In the genomic region with DNA sequence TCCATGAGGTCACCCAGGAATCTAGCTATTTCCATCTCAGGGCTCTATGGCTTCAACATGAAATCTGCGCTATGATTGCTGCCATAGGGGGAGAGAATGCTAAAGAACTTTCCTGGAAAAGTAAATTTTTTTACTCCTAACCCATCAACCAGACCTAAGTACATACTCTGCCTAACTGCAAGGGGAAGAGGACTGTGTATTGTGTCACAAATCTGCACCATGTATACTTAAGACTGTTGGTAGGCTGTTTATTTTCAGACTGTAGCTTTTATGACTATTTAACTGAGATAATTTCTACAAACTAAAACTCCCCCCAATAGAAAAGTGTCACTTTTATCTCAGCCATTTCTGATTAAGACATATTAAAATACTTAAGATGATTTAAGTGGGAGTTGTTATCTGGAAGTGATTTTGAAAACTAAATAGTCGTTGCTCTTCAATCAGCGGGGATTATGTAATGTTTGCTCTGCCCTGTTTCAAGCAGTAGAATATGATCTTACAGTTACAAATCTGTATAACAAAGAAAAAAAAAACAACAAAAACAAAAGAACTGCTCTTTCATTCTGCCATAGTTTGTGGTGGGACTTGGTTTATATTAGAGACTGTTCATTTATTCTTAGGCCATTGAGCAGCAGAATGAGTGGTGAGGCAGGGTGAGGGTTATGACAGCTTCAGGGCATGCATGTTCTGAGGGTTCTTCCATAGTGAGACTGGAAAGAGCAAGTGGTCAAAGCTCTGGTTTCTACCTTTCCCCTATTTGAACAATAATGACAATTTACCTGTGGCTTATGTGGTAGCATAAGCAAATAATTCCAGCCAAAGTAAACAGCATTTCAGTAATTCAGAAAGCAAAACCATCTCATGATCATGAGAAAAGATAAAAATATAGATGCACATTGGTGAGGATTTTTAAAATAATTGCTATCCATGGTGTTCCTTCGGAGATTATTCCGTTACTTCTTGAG, we compare ENCODE assay signal across 26 cellular contexts.
DNase-seq lines count a peak whose midpoint lies in the region; ATAC-seq and FAIRE-seq lines count a peak whose summit lies in the region.
"Had no signal": no experiment of that assay in that cellular context is flagged by ENCODE, and none has a peak within 500 bp of the region (broad histone marks: within the 10 kb centered on the region; RNA-seq: fewer than 3 reads in every experiment).

No MANE protein-coding gene starts in this region.

- DNase-seq in DMS53 (lab: John Stamatoyannopoulos, UW) (peak; percentile 42), DMS53 treated with DMSO at 0.1 percent for 48 hours (lab: John Stamatoyannopoulos, UW; ENCODE audit: unreplicated experiment) (no peak), HT-29 (ENCODE audit: low spot score) (peak; percentile 1), sciatic nerve (ENCODE audit: low spot score) (no peak), dedifferentiated amniotic fluid mesenchymal stem cell (ENCODE audit: extremely low spot score) (no peak), GM23248 (no peak), DMS153 treated with DMSO at 0.1 percent for 48 hours (lab: John Stamatoyannopoulos, UW; ENCODE audit: unreplicated experiment) (no peak)
- DNase-seq: ACHN; CD4-positive, alpha-beta memory T cell; DMS 273 treated with DMSO at 0.1 percent for 48 hours; MV-4-11; NCI-H1105 treated with DMSO at 0.1 percent for 48 hours; NCI-H1694 treated with DMSO at 0.1 percent for 48 hours; NCI-H2107; NCI-H69; SIG-M5; T-cell had no signal

- 41 to 44% methylated on average over 5 of the region's 5 CpGs for WGBS in GM23248 (ENCODE audit: low coverage in 1 of 2, low lambda C conversion rate in 2 of 2, missing lambda C conversion rate in 2 of 2), 2 experiments

- H2AFZ ChIP-seq in GM23248: no peak overlapping the region
- H2AFZ ChIP-seq: GM23338 had no signal

- H3K36me3 ChIP-seq in GM23248 (ENCODE audit: low read depth): no peaks in the 10 kb centered on the region
- H3K36me3 ChIP-seq: BLaER1 treated with 17β-estradiol and CSF1 and Interleukin-3, amounts not matched to agents 10 nM and 100 nM; HAP-1 had no signal

- H3K9ac ChIP-seq in GM23248: no peak overlapping the region
- H3K9ac ChIP-seq: BLaER1 treated with 17β-estradiol and CSF1 and Interleukin-3, amounts not matched to agents 10 nM and 100 nM had no signal

- H3K79me2 ChIP-seq in GM23248 (ENCODE audit: insufficient read depth): no peaks in the 10 kb centered on the region

- no peaks in the 10 kb centered on the region for H3K9me3 ChIP-seq in GM23248 (ENCODE audit: low read depth)
- H3K9me3 ChIP-seq: BLaER1 treated with 17β-estradiol and CSF1 and Interleukin-3, amounts not matched to agents 10 nM and 100 nM; Caco-2; HAP-1 had no signal

- no peaks in the 10 kb centered on the region for H3K4me1 ChIP-seq in GM23248 (ENCODE audit: insufficient read depth)
- H3K4me1 ChIP-seq: HAP-1 had no signal

- in situ Hi-C loops in GM23248 (cut with MboI): no loop called here

- H3K27me3 ChIP-seq in GM23248 (replicated peaks; ENCODE audit: insufficient read depth): no peaks in the 10 kb centered on the region
- H3K27me3 ChIP-seq: BLaER1 treated with 17β-estradiol and CSF1 and Interleukin-3, amounts not matched to agents 10 nM and 100 nM had no signal

- H4K20me1 ChIP-seq in GM23248 (ENCODE audit: insufficient read depth): no peaks in the 10 kb centered on the region
- H4K20me1 ChIP-seq: BLaER1 treated with 17β-estradiol and CSF1 and Interleukin-3, amounts not matched to agents 10 nM and 100 nM had no signal

- no peak overlapping the region for H3K4me2 ChIP-seq in GM23248 (ENCODE audit: unreplicated experiment)
- H3K4me2 ChIP-seq: BLaER1 treated with 17β-estradiol and CSF1 and Interleukin-3, amounts not matched to agents 10 nM and 100 nM; GM23338 had no signal

- intact Hi-C loops in sciatic nerve (cut with DNase I): no loop called here

- peak; percentile 94 for FAIRE-seq in endometrium (lab: Jason Lieb, UNC)
- FAIRE-seq: G401.6 had no signal

- H3K27ac ChIP-seq in GM23248: no peak overlapping the region
- H3K27ac ChIP-seq: 22Rv1; BLaER1 treated with 17β-estradiol and CSF1 and Interleukin-3, amounts not matched to agents 10 nM and 100 nM had no signal

- H3F3A ChIP-seq in GM23248 (ENCODE audit: insufficient read depth): no peaks in the 10 kb centered on the region

- no peaks in the 10 kb centered on the region for H3K9me2 ChIP-seq in GM23248 (ENCODE audit: insufficient read depth)

- H3K4me3 ChIP-seq in GM23248: no peak overlapping the region
- H3K4me3 ChIP-seq: BLaER1 treated with 17β-estradiol and CSF1 and Interleukin-3, amounts not matched to agents 10 nM and 100 nM; GM23338; HAP-1 had no signal

- peak; percentile 36 for ATAC-seq in sciatic nerve
- ATAC-seq: GM23338, Panc1, SK-N-SH treated with all-trans-retinoic acid at 6 μM for 48 hours, T-cell had no signal

Comparison
In these comparisons a context has a peak if more than half of its experiments do, and no peak if none do; other contexts are left out.
1. DNase-seq: peak in DMS53 (single experiment) and HT-29 (single experiment); none in DMS53 treated with DMSO at 0.1 percent for 48 hours (single experiment), sciatic nerve (single experiment), dedifferentiated amniotic fluid mesenchymal stem cell (single experiment), GM23248 (single experiment) and DMS153 treated with DMSO at 0.1 percent for 48 hours (single experiment).